ENCODE assay signal across 14 cellular contexts in the genomic region with DNA sequence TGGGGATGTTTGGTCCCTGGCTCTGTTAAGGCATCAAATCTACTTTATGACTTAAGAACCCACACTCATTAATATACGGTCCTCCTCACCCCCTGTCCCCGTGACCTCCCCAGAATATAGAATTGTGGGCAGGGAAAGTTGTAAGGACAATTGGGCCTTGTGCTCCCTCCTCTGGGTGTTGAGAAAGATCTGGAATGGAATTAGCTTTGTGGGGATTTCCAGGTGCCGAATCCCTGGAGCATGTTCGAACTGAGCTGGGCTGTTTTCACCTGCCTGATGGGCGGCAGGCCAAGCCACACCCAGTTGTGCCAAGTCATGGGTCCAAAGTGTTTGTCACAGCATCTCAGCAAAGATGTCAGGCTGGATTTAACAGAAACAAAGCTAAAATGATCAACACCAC.
DNase-seq lines count a peak whose midpoint lies in the region; TF ChIP-seq lines count a peak whose summit lies in the region.
"Had no signal": no experiment of that assay in that cellular context is flagged by ENCODE, and none has a peak within 500 bp of the region (broad histone marks: within the 10 kb centered on the region; RNA-seq: fewer than 3 reads in every experiment).

No MANE protein-coding gene starts in this region.

- H2AFZ ChIP-seq in ACC112 (ENCODE audit: low read length, unreplicated experiment): no peak overlapping the region
- H2AFZ ChIP-seq: parathyroid adenoma had no signal

- peak; percentile 4 for DNase-seq in NCI-H2081 treated with DMSO at 0.1 percent for 48 hours (lab: John Stamatoyannopoulos, UW)
- DNase-seq in colonic mucosa: peak; percentile 88
- DNase-seq in mucosa of gallbladder (ENCODE audit: low spot score): peak; percentile 34
- DNase-seq in H7: no peak
- no peak for DNase-seq in NCI-H2227 treated with DMSO at 0.1 percent for 48 hours (lab: John Stamatoyannopoulos, UW)
- DNase-seq in activated T-cell treated with anti-CD3 and anti-CD28 coated beads for 4 hours: no peak
- no peak for DNase-seq in activated CD4-positive, alpha-beta T cell treated with anti-CD3 and anti-CD28 coated beads for 48 hours
- DNase-seq: activated CD8-positive, alpha-beta T cell treated with anti-CD3 and anti-CD28 coated beads for 36 hours; activated naive CD4-positive, alpha-beta T cell treated with anti-CD3 and anti-CD28 coated beads, Interleukin-2, amount 10 ng/mL, durations not matched to agents 7 days and 5 days; cortex of kidney; left ventricle myocardium superior had no signal

- H3K27ac ChIP-seq in ACC112 (ENCODE audit: low read depth, low read length): peak overlapping the region; percentile 21; the same call in 1 of the 2 replicates
- peak overlapping the region; percentile 89 for H3K27ac ChIP-seq in colonic mucosa
- H3K27ac ChIP-seq: gastroesophageal sphincter, parathyroid adenoma had no signal

- H3K27me3 ChIP-seq in ACC112 (ENCODE audit: insufficient read depth, low read length): no peaks in the 10 kb centered on the region
- H3K27me3 ChIP-seq in colonic mucosa: no peaks in the 10 kb centered on the region
- H3K27me3 ChIP-seq in H7 (ENCODE audit: control insufficient read depth, insufficient read depth, low read length): no peaks in the 10 kb centered on the region
- H3K27me3 ChIP-seq: gastroesophageal sphincter had no signal

- intact Hi-C loops in colonic mucosa (cut with DNase I): loop anchor here (5.0 kb wide), 1 partner anchor 127 kb away; no protein-coding TSS in a partner anchor

- H3K4me3 ChIP-seq in ACC112 (ENCODE audit: low read depth, low read length): no peak overlapping the region
- no peak overlapping the region for H3K4me3 ChIP-seq in colonic mucosa
- no peak overlapping the region for H3K4me3 ChIP-seq in H7 (ENCODE audit: insufficient read depth, low read depth, low read length)
- H3K4me3 ChIP-seq: gastroesophageal sphincter had no signal

- peak overlapping the region in 1 of 2 donors; percentile 41 for H3K9ac ChIP-seq in colonic mucosa (ENCODE audit: low read depth in 2 of 2, low read length in 2 of 2)
- H3K9ac ChIP-seq: parathyroid adenoma had no signal

- TF ChIP-seq CTCF in colonic mucosa (IDR thresholded peaks at IDR 0.05): no peak

- H3K36me3 ChIP-seq in ACC112 (ENCODE audit: insufficient read depth, low read length) (no peaks in the 10 kb centered on the region), colonic mucosa (no peaks in the 10 kb centered on the region), H7 (replicated peaks; ENCODE audit: control insufficient read depth, insufficient read depth, low read length) (no peaks in the 10 kb centered on the region)
- H3K36me3 ChIP-seq: gastroesophageal sphincter had no signal

- H3K4me1 ChIP-seq in ACC112 (ENCODE audit: control insufficient read depth, insufficient read depth, low read length, unreplicated experiment) (peaks cover 26% of the 10 kb centered on the region), colonic mucosa (peaks cover 7% of the 10 kb centered on the region)

- no peaks in the 10 kb centered on the region for H3K79me2 ChIP-seq in ACC112 (ENCODE audit: control insufficient read depth, insufficient read depth, low read length, unreplicated experiment)
- H3K79me2 ChIP-seq: parathyroid adenoma had no signal

- no peaks in the 10 kb centered on the region for H3K9me3 ChIP-seq in colonic mucosa
- H3K9me3 ChIP-seq: gastroesophageal sphincter had no signal

Comparison
In these comparisons a context has a peak if more than half of its experiments do, and no peak if none do; other contexts are left out.
1. DNase-seq: peak in NCI-H2081 treated with DMSO at 0.1 percent for 48 hours (single experiment), colonic mucosa (single experiment) and mucosa of gallbladder (single experiment); none in H7 (single experiment), NCI-H2227 treated with DMSO at 0.1 percent for 48 hours (single experiment), activated T-cell treated with anti-CD3 and anti-CD28 coated beads for 4 hours (single experiment) and activated CD4-positive, alpha-beta T cell treated with anti-CD3 and anti-CD28 coated beads for 48 hours (single experiment).